10 cellular contexts compared by ENCODE assay signal in the genomic region with DNA sequence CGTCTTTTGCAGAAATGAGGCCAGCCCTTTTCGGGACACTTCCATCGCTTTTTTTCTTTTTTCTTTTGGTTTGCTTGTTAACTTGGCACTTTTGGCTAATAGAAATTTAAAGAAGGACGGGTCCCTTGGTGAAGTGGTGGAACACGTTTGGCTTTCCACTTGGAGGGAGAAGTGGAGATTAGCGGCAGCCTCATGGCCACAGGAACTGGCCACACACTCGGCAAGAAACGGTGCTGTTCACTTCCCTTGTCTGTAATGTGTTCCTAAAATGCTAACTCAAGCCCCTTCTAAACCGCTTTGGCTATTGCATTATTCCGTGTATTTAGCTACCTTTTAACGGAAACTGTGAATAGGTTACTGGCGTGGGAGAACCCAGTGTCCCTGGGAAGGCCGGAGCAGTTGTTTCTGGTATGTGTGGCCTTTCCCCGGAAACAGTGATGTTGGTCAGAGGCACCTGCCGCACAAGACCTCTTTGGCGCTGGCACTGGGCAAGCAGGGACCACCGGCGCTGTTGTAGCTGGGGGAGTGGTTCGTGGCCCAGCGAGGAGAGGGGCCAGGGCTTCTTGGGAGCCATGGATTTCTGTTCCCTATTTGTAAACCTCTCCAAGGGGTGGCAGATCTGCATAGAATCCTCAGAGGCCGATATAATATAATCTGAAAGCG. TPM values are rescaled to one million over a fixed set of nuclear protein-coding genes. Genes with fewer than 3 reads are reported as not detected.
DNase-seq lines count a peak whose midpoint lies in the region; ATAC-seq, FAIRE-seq and TF ChIP-seq lines count a peak whose summit lies in the region.
"Had no signal": no experiment of that assay in that cellular context is flagged by ENCODE, and none has a peak within 500 bp of the region (broad histone marks: within the 10 kb centered on the region; RNA-seq: fewer than 3 reads in every experiment).

No MANE protein-coding gene starts in this region.

- peaks cover 3% of the 10 kb centered on the region for H3K27me3 Mint-ChIP-seq in Caco-2 (ENCODE audit: insufficient read depth, unreplicated experiment)

- TF ChIP-seq CTCF in Caco-2 (IDR thresholded peaks at IDR 0.05; ENCODE audit: insufficient read depth in 1 of 2, low read depth in 1 of 2, low read length in 1 of 2, severe bottlenecking in 1 of 2, unreplicated experiment in 1 of 2) (no peak), PC-9 (conservative IDR thresholded peaks at IDR 0.05) (no peak), fibroblast of villous mesenchyme (IDR thresholded peaks at IDR 0.05; ENCODE audit: insufficient read depth, low read depth, low read length) (no peak), pancreas (IDR thresholded peaks at IDR 0.05) (no peak)

- no peaks in the 10 kb centered on the region for H3K9me2 ChIP-seq in PC-9 (ENCODE audit: insufficient read depth)

- POLR2A ChIA-PET in Caco-2 (lab: Charles Lee), result no interaction called here
- POLR2A ChIA-PET in PC-9 (lab: Charles Lee; ENCODE audit: unreplicated experiment), result interaction anchor here (0.6 kb wide), 1 partner anchor 152 kb away, joined by 4 read pairs; no protein-coding TSS in a partner anchor

- H4K20me1 ChIP-seq in PC-9 (ENCODE audit: insufficient read depth), result no peaks in the 10 kb centered on the region

- H3K4me1 ChIP-seq in Caco-2 (peaks cover 28% of the 10 kb centered on the region), PC-9 (replicated peaks; ENCODE audit: insufficient read depth) (peaks cover 62% of the 10 kb centered on the region), pancreas (peaks cover 30 to 41% (median 36%) of the 10 kb centered on the region in 3 donors)

- intact Hi-C loops in Caco-2 (cut with micrococcal nuclease; ENCODE audit: unreplicated experiment), result no loop called here
- intact Hi-C loops in PC-9 (cut with micrococcal nuclease; ENCODE audit: unreplicated experiment), result loop anchor here (10.0 kb wide), 2 partner anchors 166 to 266 kb away; a partner anchor contains a TSS
- intact Hi-C loops in pancreas (cut with DNase I), result no loop called here

- H3K9me3 ChIP-seq in Caco-2 (no peaks in the 10 kb centered on the region), PC-9 (ENCODE audit: insufficient read depth, low read depth) (no peaks in the 10 kb centered on the region), pancreas (no peaks in the 10 kb centered on the region)

- peak overlapping the region; percentile 83 for H3K4me2 ChIP-seq in PC-9

- H3K4me3 Mint-ChIP-seq in Caco-2 (ENCODE audit: unreplicated experiment), result peak overlapping the region; percentile 67

- no peaks in the 10 kb centered on the region for H3K27me3 ChIP-seq in Caco-2 (replicated peaks; ENCODE audit: control insufficient read depth, insufficient read depth, low read length)
- H3K27me3 ChIP-seq in PC-9 (ENCODE audit: insufficient read depth, low read depth), result no peaks in the 10 kb centered on the region
- no peaks in the 10 kb centered on the region for H3K27me3 ChIP-seq in pancreas

- peaks cover 51% of the 10 kb centered on the region for H3K79me2 ChIP-seq in PC-9 (ENCODE audit: low read depth)

- peaks cover 39% of the 10 kb centered on the region for H3F3A ChIP-seq in PC-9 (ENCODE audit: insufficient read depth, low read depth)

- WGBS in pancreas, 2 donors, result 9 to 14% methylated on average over 22 of the region's 22 CpGs

- no peaks in the 10 kb centered on the region for H3K36me3 Mint-ChIP-seq in Caco-2 (ENCODE audit: insufficient read depth, unreplicated experiment)

- peaks cover 6% of the 10 kb centered on the region for H3K4me1 Mint-ChIP-seq in Caco-2 (ENCODE audit: low read depth, unreplicated experiment)

- H3K4me3 ChIP-seq in Caco-2 (ENCODE audit: low read depth, low read length) (peak overlapping the region; percentile 44), PC-9 (peak overlapping the region; percentile 64), fibroblast of villous mesenchyme (ENCODE audit: low read depth, low read length) (peak overlapping the region; percentile 54), pancreas (peak overlapping the region; percentile 58 to 73 (median 64))

- peak overlapping the region; percentile 62 for H3K27ac ChIP-seq in PC-9
- peak overlapping the region; percentile 89 to 94 (median 92) for H3K27ac ChIP-seq in pancreas

- BruUV-seq in Caco-2 (replicated peaks; lab: Mats Ljungman, UMichigan), result no TSS peak
- BruUV-seq in PC-9 (replicated peaks; lab: Mats Ljungman, UMichigan), result TSS peak; percentile 52

- H2AFZ ChIP-seq in PC-9, result peak overlapping the region; percentile 79

- DNase-seq in Caco-2 (no peak), PC-9 (no peak), fibroblast of villous mesenchyme (ENCODE audit: low read depth) (no peak), pancreas (peak in 3 of 6 donors; percentile 35 to 69 (median 51)), middle frontal gyrus (ENCODE audit: extremely low spot score, low spot score) (no peak), NCI-H526 treated with DMSO at 0.1 percent for 48 hours (lab: John Stamatoyannopoulos, UW) (no peak)
- DNase-seq in stimulated activated CD4-positive, alpha-beta T cell treated with anti-CD3 and anti-CD28 coated beads, Interleukin-12 subunit alpha, Interleukin-12 subunit beta, amount 100 ng/mL, for 4 hours, result no peak
- DNase-seq: kidney glomerular epithelial cell had no signal

- H3K9me3 Mint-ChIP-seq in Caco-2 (ENCODE audit: unreplicated experiment), result no peaks in the 10 kb centered on the region
- H3K9me3 Mint-ChIP-seq: IgD-negative memory B cell had no signal

- H3K36me3 ChIP-seq in Caco-2 (ENCODE audit: control insufficient read depth, insufficient read depth, low read length) (no peaks in the 10 kb centered on the region), PC-9 (ENCODE audit: low read depth) (no peaks in the 10 kb centered on the region), pancreas (no peaks in the 10 kb centered on the region)

- no peak overlapping the region for H3K27ac Mint-ChIP-seq in Caco-2 (ENCODE audit: unreplicated experiment)

- peak; percentile 17 to 30 (median 26) for ATAC-seq in pancreas
- ATAC-seq in HG03520 (IDR thresholded peaks at IDR 0.05; ENCODE audit: unreplicated experiment), result no peak

- CTCF ChIA-PET in Caco-2 (lab: Charles Lee), result no interaction called here
- CTCF ChIA-PET in PC-9 (lab: Charles Lee), result no interaction called here

- FAIRE-seq in pancreas (lab: Jason Lieb, UNC), result no peak

RNA-seq across cellular contexts. Expression of a gene that starts 1.0 kb away (rescaled TPM):
- 1.6 and 2.2 TPM in 2 replicates for total RNA-seq in Caco-2 (2022)
- 48.5 and 48.7 TPM in 2 replicates for total RNA-seq in PC-9 (2021)
- total RNA-seq in fibroblast of villous mesenchyme, result 28.0 and 35.0 TPM in 2 replicates
- 10 to 100 TPM; 53.3 to 65.3 (median 60.6) TPM for total RNA-seq in pancreas
- polyA plus RNA-seq in pancreas, result 10 to 100 TPM; 80.1 to 87.6 TPM
- polyA plus RNA-seq: IgD-negative memory B cell had no signal
